In the genomic region with DNA sequence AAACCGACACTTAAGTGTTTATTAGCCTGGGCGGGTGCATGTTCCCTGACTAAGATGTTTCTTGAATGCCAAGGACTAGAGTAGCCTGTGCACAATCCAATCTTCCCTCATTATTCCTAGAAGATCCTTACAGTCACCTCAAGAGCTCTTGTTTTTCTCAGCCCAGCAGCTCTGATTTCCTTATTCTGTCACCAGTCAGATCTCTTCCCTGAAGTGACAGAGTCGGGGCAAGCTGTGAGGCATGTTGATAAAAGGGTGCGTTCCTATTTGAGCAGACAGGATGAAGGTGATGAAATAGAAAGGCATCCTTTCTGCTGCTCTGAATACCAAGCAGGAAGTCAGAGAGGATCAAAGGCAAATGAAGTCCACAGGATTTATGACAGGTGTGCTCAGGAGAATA, we compare ENCODE assay signal across 22 cellular contexts.
A peak's percentile ranks its signal among the peaks of the same experiment; 100 is the strongest.
DNase-seq lines count a peak whose midpoint lies in the region; ATAC-seq, FAIRE-seq and TF ChIP-seq lines count a peak whose summit lies in the region.
"Had no signal": no experiment of that assay in that cellular context is flagged by ENCODE, and none has a peak within 500 bp of the region (broad histone marks: within the 10 kb centered on the region; RNA-seq: fewer than 3 reads in every experiment).

No MANE protein-coding gene starts in this region.

- H3K36me3 ChIP-seq in keratinocyte (ENCODE audit: control insufficient read depth in 2 of 2, extremely low read depth in 1 of 2, insufficient read depth in 2 of 2, low read length in 2 of 2) (no peaks in the 10 kb centered on the region), stomach smooth muscle (ENCODE audit: control insufficient read depth in 2 of 2, insufficient read depth in 2 of 2, low read length in 2 of 2) (no peaks in the 10 kb centered on the region)
- H3K36me3 ChIP-seq: heart right ventricle had no signal

- H2AFZ ChIP-seq in keratinocyte (ENCODE audit: control insufficient read depth, low read length), result peak overlapping the region; percentile 23

- H3K4me2 ChIP-seq in keratinocyte (ENCODE audit: control insufficient read depth, extremely low read depth, insufficient read depth, low read depth, low read length), result peak overlapping the region; percentile 29

- H3K4me1 ChIP-seq in keratinocyte (ENCODE audit: control insufficient read depth, extremely low read depth, insufficient read depth, low read length) (peaks cover 6% of the 10 kb centered on the region), stomach smooth muscle (ENCODE audit: control insufficient read depth, insufficient read depth, low read length) (peaks cover 12% of the 10 kb centered on the region)
- H3K4me1 ChIP-seq: body of pancreas, heart right ventricle had no signal

- peak; percentile 74 for FAIRE-seq in keratinocyte (lab: Jason Lieb, UNC)
- FAIRE-seq: GM12891, H1, islet of Langerhans had no signal

- peak overlapping the region; percentile 2; the same call in 1 of the 2 replicates for H3K27ac ChIP-seq in VCaP
- H3K27ac ChIP-seq in keratinocyte (ENCODE audit: control insufficient read depth, insufficient read depth, low read length), result no peak overlapping the region
- peak overlapping the region; percentile 58 for H3K27ac ChIP-seq in stomach smooth muscle (ENCODE audit: low read length)
- H3K27ac ChIP-seq: body of pancreas, heart right ventricle had no signal

- DNase-seq in HT1080 (ENCODE audit: low read depth) (peak; percentile 22), keratinocyte (ENCODE audit: low read depth, low spot score) (no peak), NK-92 (lab: John Stamatoyannopoulos, UW; ENCODE audit: unreplicated experiment) (no peak), glomerular visceral epithelial cell (ENCODE audit: extremely low spot score) (no peak)
- DNase-seq: activated CD4-positive, alpha-beta T cell treated with anti-CD3 and anti-CD28 coated beads, Interleukin-2, amount 50 U/mL, for 4 hours; activated T-cell treated with anti-CD3 and anti-CD28 coated beads, Interleukin-2, amount 50 U/mL, for 24 hours; body of pancreas; COR-L47; GF-D8; heart right ventricle; KBM-7; NCI-H1048; nucleus accumbens; right cardiac atrium; stimulated activated naive CD8-positive, alpha-beta T cell treated with anti-CD3 and anti-CD28 coated beads, Interleukin-15, amount 100 ng/mL, for 72 hours had no signal

- H3K4me3 ChIP-seq in keratinocyte (ENCODE audit: control insufficient read depth in 2 of 3, extremely low read depth in 1 of 3, insufficient read depth in 2 of 3, low read depth in 1 of 3, low read length in 3 of 3), result no peak overlapping the region
- H3K4me3 ChIP-seq in stomach smooth muscle (ENCODE audit: low read length in 2 of 2), result no peak overlapping the region
- H3K4me3 ChIP-seq: body of pancreas, heart right ventricle had no signal

- H3K27me3 ChIP-seq in keratinocyte (ENCODE audit: control insufficient read depth, extremely low read depth, insufficient read depth, low read length), result no peaks in the 10 kb centered on the region
- no peaks in the 10 kb centered on the region for H3K27me3 ChIP-seq in stomach smooth muscle (ENCODE audit: control insufficient read depth in 1 of 2, insufficient read depth in 2 of 2, low read length in 2 of 2)
- H3K27me3 ChIP-seq: body of pancreas had no signal

- H3K9me1 ChIP-seq in keratinocyte (ENCODE audit: control insufficient read depth, extremely low read depth, insufficient read depth, low read length), result no peaks in the 10 kb centered on the region

- ATAC-seq in HG02852 (IDR thresholded peaks at IDR 0.05; ENCODE audit: unreplicated experiment), result no peak
- ATAC-seq: body of pancreas; heart right ventricle; right cardiac atrium; Right ventricle myocardium inferior; stimulated activated naive CD8-positive, alpha-beta T cell treated with anti-CD3 and anti-CD28 coated beads, Interleukin-15, amount 100 ng/mL, for 72 hours had no signal

- TF ChIP-seq CTCF in VCaP (conservative IDR thresholded peaks at IDR 0.05), result no peak
- TF ChIP-seq CTCF in keratinocyte (optimal IDR thresholded peaks at IDR 0.05 in 1 of 3, IDR thresholded peaks at IDR 0.05 in 1 of 3, conservative IDR thresholded peaks at IDR 0.05 in 1 of 3; ENCODE audit: extremely low read depth in 1 of 3, insufficient read depth in 2 of 3, low read length in 3 of 3), result no peak

- dilution Hi-C loops in keratinocyte (cut with MboI; ENCODE audit: extremely low pct_ligation_motif_present, low sequenced_read_pairs), result no loop called here

- H3K9ac ChIP-seq in keratinocyte (ENCODE audit: control insufficient read depth, extremely low read depth, insufficient read depth, low read length) (no peak overlapping the region), stomach smooth muscle (ENCODE audit: low read length in 2 of 2) (no peak overlapping the region)

- H3K79me2 ChIP-seq in keratinocyte (ENCODE audit: control insufficient read depth, insufficient read depth, low read length), result no peaks in the 10 kb centered on the region

- H3K9me3 ChIP-seq in keratinocyte (ENCODE audit: control insufficient read depth, low read depth, low read length) (no peaks in the 10 kb centered on the region), stomach smooth muscle (ENCODE audit: control insufficient read depth in 2 of 2, low read length in 2 of 2) (no peaks in the 10 kb centered on the region)
- H3K9me3 ChIP-seq: body of pancreas, heart right ventricle had no signal

- H4K20me1 ChIP-seq in keratinocyte (ENCODE audit: control insufficient read depth, extremely low read depth, insufficient read depth, low read length), result no peaks in the 10 kb centered on the region
